In genomic region chr3:87900061-87900460, GRCh38 we compare ENCODE assay signal across 14 cellular contexts.
DNase-seq lines count a peak whose midpoint lies in the region; ATAC-seq and TF ChIP-seq lines count a peak whose summit lies in the region.
"Had no signal": no experiment of that assay in that cellular context is flagged by ENCODE, and none has a peak within 500 bp of the region (broad histone marks: within the 10 kb centered on the region; RNA-seq: fewer than 3 reads in every experiment).

No MANE protein-coding gene starts in this region.

- H3K36me3 Mint-ChIP-seq in stimulated activated naive B cell treated with anti-CD40 and anti-IgM and Interleukin-4, amounts not matched to agents 10 μg/mL and 1 μg/mL and 100 μg/mL, for 72 hours: no peaks in the 10 kb centered on the region

- H3K4me1 Mint-ChIP-seq in stimulated activated naive B cell treated with anti-CD40 and anti-IgM and Interleukin-4, amounts not matched to agents 10 μg/mL and 1 μg/mL and 100 μg/mL, for 72 hours: peaks cover 0 to 2% of the 10 kb centered on the region in 2 donors

- H3K27ac ChIP-seq in C4-2B: no peak overlapping the region
- H3K27ac ChIP-seq: epithelial cell of prostate, thyroid gland had no signal

- no peaks in the 10 kb centered on the region for H3K9me3 Mint-ChIP-seq in stimulated activated naive B cell treated with anti-CD40 and anti-IgM and Interleukin-4, amounts not matched to agents 10 μg/mL and 1 μg/mL and 100 μg/mL, for 72 hours

- peak; percentile 40 for DNase-seq in SK-MEL-5 (ENCODE audit: low read depth, low spot score)
- peak; percentile 27 for DNase-seq in iPS-NIHi7 (ENCODE audit: extremely low spot score)
- no peak for DNase-seq in stimulated activated CD4-positive, alpha-beta T cell treated with anti-CD3 and anti-CD28 coated beads, Interleukin-4, amount 100 ng/mL, for 1 hour
- no peak for DNase-seq in NCI-H187 (lab: John Stamatoyannopoulos, UW)
- no peak for DNase-seq in DMS114 treated with DMSO at 0.1 percent for 48 hours (lab: John Stamatoyannopoulos, UW; ENCODE audit: unreplicated experiment)
- no peak for DNase-seq in stimulated activated naive B cell treated with anti-CD40 and anti-IgM and Interleukin-4, amounts not matched to agents 10 μg/mL and 1 μg/mL and 100 μg/mL, for 72 hours
- DNase-seq: amygdala, Calu3, kidney glomerular epithelial cell, NCI-H1417 treated with DMSO at 0.1 percent for 48 hours, thyroid gland had no signal

- H3K4me3 Mint-ChIP-seq in stimulated activated naive B cell treated with anti-CD40 and anti-IgM and Interleukin-4, amounts not matched to agents 10 μg/mL and 1 μg/mL and 100 μg/mL, for 72 hours: no peak overlapping the region

- peak; percentile 68 for ATAC-seq in GM21529 (IDR thresholded peaks at IDR 0.05; ENCODE audit: unreplicated experiment)
- ATAC-seq in stimulated activated naive B cell treated with anti-CD40 and anti-IgM and Interleukin-4, amounts not matched to agents 10 μg/mL and 1 μg/mL and 100 μg/mL, for 72 hours (replicated peaks): no peak

- peak; percentile 43 for TF ChIP-seq CTCF in C4-2B (conservative IDR thresholded peaks at IDR 0.05)

- H3K27ac Mint-ChIP-seq in stimulated activated naive B cell treated with anti-CD40 and anti-IgM and Interleukin-4, amounts not matched to agents 10 μg/mL and 1 μg/mL and 100 μg/mL, for 72 hours: no peak overlapping the region

- H3K27me3 Mint-ChIP-seq in stimulated activated naive B cell treated with anti-CD40 and anti-IgM and Interleukin-4, amounts not matched to agents 10 μg/mL and 1 μg/mL and 100 μg/mL, for 72 hours: no peaks in the 10 kb centered on the region

- in situ Hi-C loops in SK-MEL-5 (cut with HindIII; ENCODE audit: low pct_unique_long_range_greater_than_20kb, low sequenced_read_pairs): no loop called here

Comparison
In these comparisons a context has a peak if more than half of its experiments do, and no peak if none do; other contexts are left out.
1. DNase-seq: peak in SK-MEL-5 (single experiment) and iPS-NIHi7 (single experiment); none in stimulated activated CD4-positive, alpha-beta T cell treated with anti-CD3 and anti-CD28 coated beads, Interleukin-4, amount 100 ng/mL, for 1 hour (single experiment), NCI-H187 (0 of 2), DMS114 treated with DMSO at 0.1 percent for 48 hours (single experiment) and stimulated activated naive B cell treated with anti-CD40 and anti-IgM and Interleukin-4, amounts not matched to agents 10 μg/mL and 1 μg/mL and 100 μg/mL, for 72 hours (single experiment).